Comparison of ENCODE assay signal across 20 cellular contexts in genomic region chr9:26170224-26170623, GRCh38.
DNase-seq lines count a peak whose midpoint lies in the region; ATAC-seq, FAIRE-seq and TF ChIP-seq lines count a peak whose summit lies in the region.
"Had no signal": no experiment of that assay in that cellular context is flagged by ENCODE, and none has a peak within 500 bp of the region (broad histone marks: within the 10 kb centered on the region; RNA-seq: fewer than 3 reads in every experiment).

No MANE protein-coding gene starts in this region.

- H3K4me1 Mint-ChIP-seq in effector memory CD8-positive, alpha-beta T cell (ENCODE audit: low read depth in 2 of 2), result no peaks in the 10 kb centered on the region
- H3K4me1 Mint-ChIP-seq: CD4-positive, alpha-beta memory T cell; stimulated activated naive B cell treated with anti-CD40 and anti-IgM and Interleukin-4, amounts not matched to agents 10 μg/mL and 1 μg/mL and 100 μg/mL, for 72 hours had no signal

- H3K4me3 ChIP-seq in AG09309 (ENCODE audit: control insufficient read depth, low read depth, low read length) (no peak overlapping the region), IMR-90 (ENCODE audit: insufficient read depth, low read depth, low read length) (no peak overlapping the region), H1 (ENCODE audit: extremely low read depth in 1 of 4, insufficient read depth in 2 of 4, low read depth in 3 of 4, low read length in 4 of 4) (no peak overlapping the region), mesodermal cell (ENCODE audit: extremely low read depth, insufficient read depth, low read length, poor library complexity, severe bottlenecking) (no peak overlapping the region)
- H3K4me3 ChIP-seq: uterus had no signal

- no peaks in the 10 kb centered on the region for H3K36me3 Mint-ChIP-seq in effector memory CD8-positive, alpha-beta T cell (ENCODE audit: insufficient read depth)
- H3K36me3 Mint-ChIP-seq: CD4-positive, alpha-beta memory T cell; stimulated activated naive B cell treated with anti-CD40 and anti-IgM and Interleukin-4, amounts not matched to agents 10 μg/mL and 1 μg/mL and 100 μg/mL, for 72 hours had no signal

- H3K9me3 ChIP-seq in IMR-90 (ENCODE audit: control insufficient read depth, insufficient read depth, low read length) (no peaks in the 10 kb centered on the region), H1 (ENCODE audit: insufficient read depth in 2 of 2, low read depth in 1 of 2, low read length in 1 of 2) (no peaks in the 10 kb centered on the region), mesodermal cell (ENCODE audit: control insufficient read depth, low read length) (no peaks in the 10 kb centered on the region)
- H3K9me3 ChIP-seq: uterus had no signal

- no peak overlapping the region for H3K4me3 Mint-ChIP-seq in effector memory CD8-positive, alpha-beta T cell
- H3K4me3 Mint-ChIP-seq: activated CD8-positive, alpha-beta T cell treated with anti-CD3 and anti-CD28 coated beads, Interleukin-2, amount 10 ng/mL, durations not matched to agents 7 days and 5 days; CD4-positive, alpha-beta memory T cell; stimulated activated naive B cell treated with anti-CD40 and anti-IgM and Interleukin-4, amounts not matched to agents 10 μg/mL and 1 μg/mL and 100 μg/mL, for 72 hours had no signal

- TF ChIP-seq RAD21 in IMR-90 (IDR thresholded peaks at IDR 0.05; ENCODE audit: low read length) (no peak), H1 (IDR thresholded peaks at IDR 0.05 in 1 of 2, conservative IDR thresholded peaks at IDR 0.05 in 1 of 2; ENCODE audit: low read depth in 2 of 2, low read length in 2 of 2) (no peak)

- H3K4me2 ChIP-seq in IMR-90 (ENCODE audit: low read depth, low read length) (no peak overlapping the region; the same call in 1 of the 2 replicates), H1 (ENCODE audit: insufficient read depth in 1 of 2, low read depth in 2 of 2, low read length in 2 of 2) (no peak overlapping the region)

- no peak overlapping the region for H3K23ac ChIP-seq in IMR-90 (ENCODE audit: low read depth, low read length)
- H3K23ac ChIP-seq in H1 (ENCODE audit: insufficient read length), result no peak overlapping the region

- no peaks in the 10 kb centered on the region for H3K36me3 ChIP-seq in IMR-90 (ENCODE audit: control insufficient read depth, insufficient read depth, low read length)
- no peaks in the 10 kb centered on the region for H3K36me3 ChIP-seq in H1 (ENCODE audit: control insufficient read depth in 2 of 4, insufficient read depth in 4 of 4, low read length in 3 of 4)
- H3K36me3 ChIP-seq in mesodermal cell (ENCODE audit: control insufficient read depth, insufficient read depth, low read length), result no peaks in the 10 kb centered on the region
- H3K36me3 ChIP-seq: uterus had no signal

- no peak for TF ChIP-seq EP300 in H1 (IDR thresholded peaks at IDR 0.05; ENCODE audit: borderline replicate concordance in 1 of 2, low read depth in 2 of 2, low read length in 2 of 2)

- H3K4me1 ChIP-seq in IMR-90 (ENCODE audit: control insufficient read depth, insufficient read depth, low read length) (peaks cover 1% of the 10 kb centered on the region; the same call in 1 of the 2 replicates), H1 (replicated peaks in 1 of 4; ENCODE audit: control insufficient read depth in 3 of 4, insufficient read depth in 4 of 4, low read length in 3 of 4) (peaks cover 0 to 2% (median 0%) of the 10 kb centered on the region in 4 experiments; a peak in 1 of 7 replicates), mesodermal cell (ENCODE audit: control insufficient read depth, insufficient read depth, low read length, poor library complexity, severe bottlenecking) (no peaks in the 10 kb centered on the region)
- H3K4me1 ChIP-seq: uterus had no signal

- H4K20me1 ChIP-seq in IMR-90 (ENCODE audit: insufficient read depth, low read length), result no peaks in the 10 kb centered on the region
- no peaks in the 10 kb centered on the region for H4K20me1 ChIP-seq in H1 (replicated peaks in 1 of 2; ENCODE audit: control insufficient read depth in 1 of 2, insufficient read depth in 2 of 2, low read length in 2 of 2)

- H4K8ac ChIP-seq in IMR-90 (ENCODE audit: low read depth in 2 of 2, low read length in 2 of 2), result no peak overlapping the region
- H4K8ac ChIP-seq in H1 (ENCODE audit: extremely low read depth, insufficient read depth, low read length), result no peak overlapping the region

- FAIRE-seq in H1 (lab: Jason Lieb, UNC), result no peak
- FAIRE-seq: frontal cortex, HepG2 had no signal

- H4K5ac ChIP-seq in IMR-90 (ENCODE audit: low read depth, low read length) (no peak overlapping the region), H1 (ENCODE audit: insufficient read length, low read depth, low read length) (no peak overlapping the region)

- H3K56ac ChIP-seq in IMR-90 (ENCODE audit: extremely low read depth, insufficient read depth, low read length), result no peak overlapping the region
- H3K56ac ChIP-seq in H1 (replicated peaks; ENCODE audit: insufficient read length, low read depth, low read length), result no peak overlapping the region

- ATAC-seq in IMR-90 (ENCODE audit: low read depth), result peak; percentile 17; the same call in 1 of the 2 replicates
- ATAC-seq in effector memory CD8-positive, alpha-beta T cell (replicated peaks), result no peak
- ATAC-seq: activated CD8-positive, alpha-beta T cell treated with anti-CD3 and anti-CD28 coated beads, Interleukin-2, amount 10 ng/mL, durations not matched to agents 7 days and 5 days; HepG2; Right ventricle myocardium inferior; stimulated activated naive B cell treated with anti-CD40 and anti-IgM and Interleukin-4, amounts not matched to agents 10 μg/mL and 1 μg/mL and 100 μg/mL, for 72 hours had no signal

- H3K23me2 ChIP-seq in H1 (ENCODE audit: low read depth, low read length), result no peaks in the 10 kb centered on the region

- no peaks in the 10 kb centered on the region for H3K27me3 ChIP-seq in IMR-90 (ENCODE audit: control insufficient read depth, insufficient read depth, low read length)
- H3K27me3 ChIP-seq in H1 (replicated peaks in 1 of 4; ENCODE audit: control insufficient read depth in 3 of 4, extremely low read depth in 1 of 4, insufficient read depth in 3 of 4, low read length in 3 of 4), result no peaks in the 10 kb centered on the region
- H3K27me3 ChIP-seq: uterus had no signal

- peak overlapping the region; percentile 24; the same call in 1 of the 2 replicates for H3K18ac ChIP-seq in IMR-90 (ENCODE audit: low read depth, low read length)
- H3K18ac ChIP-seq in H1 (ENCODE audit: extremely low read depth, low read length), result no peak overlapping the region

- H3K79me2 ChIP-seq in H1 (ENCODE audit: control insufficient read depth in 1 of 2, insufficient read depth in 2 of 2, low read length in 2 of 2), result no peaks in the 10 kb centered on the region

- no peak overlapping the region for H2BK12ac ChIP-seq in H1 (ENCODE audit: low read depth, low read length)

- intact Hi-C loops in IMR-90 (cut with micrococcal nuclease), result loop anchor here (5.0 kb wide), 1 partner anchor 52 kb away; no protein-coding TSS in a partner anchor

- no CpG with 5 or more reads among the region's 3 CpGs for WGBS in IMR-90 (ENCODE audit: extremely low coverage in 2 of 2, insufficient read length in 1 of 2), 2 experiments
- WGBS in H1 (ENCODE audit: extremely low coverage in 1 of 2, insufficient coverage in 1 of 2, insufficient read length in 1 of 2, insufficient replicate concordance in 2 of 2, low coverage in 1 of 2, low lambda C conversion rate in 2 of 2, missing lambda C conversion rate in 1 of 2), 2 experiments, result 89% methylated on average over 3 of the region's 3 CpGs; no CpG with 5 or more reads in 1 of the 2 experiments
- 100% methylated on average over 1 of the region's 3 CpGs for WGBS in mesodermal cell (ENCODE audit: insufficient coverage in 2 of 2), 2 experiments

- H3K27ac ChIP-seq in IMR-90 (ENCODE audit: insufficient read depth, low read length) (no peak overlapping the region), H1 (ENCODE audit: low read depth, low read length) (no peak overlapping the region), mesodermal cell (ENCODE audit: low read depth, low read length, severe bottlenecking) (peak overlapping the region; percentile 2)

- H3K4ac ChIP-seq in IMR-90 (ENCODE audit: low read depth, low read length) (no peak overlapping the region), H1 (replicated peaks; ENCODE audit: insufficient read length, low read depth, low read length) (no peak overlapping the region)

- H3K14ac ChIP-seq in IMR-90 (replicated peaks; ENCODE audit: low read depth, low read length), result no peak overlapping the region
- H3K14ac ChIP-seq in H1 (ENCODE audit: insufficient read length), result no peak overlapping the region

- CTCF ChIA-PET in IMR-90 (lab: Yijun Ruan, JAX), result no interaction called here
- CTCF ChIA-PET in H1 (lab: Charles Lee; ENCODE audit: partially characterized antibody), result interaction anchor here (0.7 kb wide), 1 partner anchor 102 kb away, joined by 3 read pairs; no protein-coding TSS in a partner anchor

- H2AK5ac ChIP-seq in IMR-90 (ENCODE audit: low read depth, low read length), result no peak overlapping the region
- H2AK5ac ChIP-seq in H1 (ENCODE audit: low read depth, low read length), result no peak overlapping the region

- peaks cover 7 to 8% of the 10 kb centered on the region in 2 donors for H3K9me3 Mint-ChIP-seq in effector memory CD8-positive, alpha-beta T cell

- BruUV-seq in IMR-90 (replicated peaks; lab: Mats Ljungman, UMichigan), result no TSS peak

- POLR2A ChIA-PET in IMR-90 (lab: Charles Lee; ENCODE audit: unreplicated experiment), result no interaction called here
- POLR2A ChIA-PET in H1 (lab: Charles Lee; ENCODE audit: partially characterized antibody), result no interaction called here

- in situ Hi-C loops in IMR-90 (cut with MboI; ENCODE audit: low sequenced_read_pairs), result no loop called here

- H2BK20ac ChIP-seq in IMR-90 (ENCODE audit: low read depth, low read length) (no peak overlapping the region), H1 (ENCODE audit: low read length) (no peak overlapping the region)

- TF ChIP-seq CTCF in AG09309 (IDR thresholded peaks at IDR 0.05; ENCODE audit: control insufficient read depth, insufficient read depth, low read depth, low read length, missing control alignments) (no peak), IMR-90 (conservative IDR thresholded peaks at IDR 0.05; ENCODE audit: low read depth, low read length) (no peak), H1 (IDR thresholded peaks at IDR 0.05; ENCODE audit: control extremely low read depth in 1 of 3, insufficient read depth in 1 of 3, low read depth in 1 of 3, low read length in 3 of 3) (no peak)

- H2BK120ac ChIP-seq in IMR-90 (ENCODE audit: low read depth, low read length) (0 out of 2 replicates have a peak overlapping the region, but pooled peaks have one; percentile 4), H1 (replicated peaks; ENCODE audit: low read depth, low read length) (no peak overlapping the region)

- dilution Hi-C loops in IMR-90 (cut with HindIII; ENCODE audit: low sequenced_read_pairs, unreplicated experiment), result no loop called here

- DNase-seq in AG09309 (ENCODE audit: low read depth) (peak; percentile 14), IMR-90 (no peak), H1 (ENCODE audit: low read depth in 1 of 2, low spot score in 2 of 2) (no peak), NCI-H82 treated with DMSO at 0.1 percent for 48 hours (lab: John Stamatoyannopoulos, UW; ENCODE audit: unreplicated experiment) (no peak), NCI-H526 (lab: John Stamatoyannopoulos, UW) (no peak)
- no peak for DNase-seq in effector memory CD8-positive, alpha-beta T cell
- DNase-seq in activated CD4-positive, alpha-beta T cell treated with anti-CD3 and anti-CD28 coated beads for 4 hours, result no peak
- DNase-seq: activated CD8-positive, alpha-beta T cell treated with anti-CD3 and anti-CD28 coated beads, Interleukin-2, amount 10 ng/mL, durations not matched to agents 7 days and 5 days; CD4-positive, alpha-beta memory T cell; GDM1; hippocampal formation; NCI-H1436; NCI-H2171; stimulated activated CD4-positive, alpha-beta T cell treated with anti-CD3 and anti-CD28 coated beads, Interleukin-2, amount 100 ng/mL, for 48 hours; stimulated activated naive B cell treated with anti-CD40 and anti-IgM and Interleukin-4, amounts not matched to agents 10 μg/mL and 1 μg/mL and 100 μg/mL, for 72 hours; uterus had no signal

- H2AK9ac ChIP-seq in IMR-90 (replicated peaks; ENCODE audit: low read depth, low read length, poor library complexity), result no peak overlapping the region

- H3K79me1 ChIP-seq in IMR-90 (ENCODE audit: low read depth in 1 of 2, low read length in 2 of 2), result no peaks in the 10 kb centered on the region
- no peaks in the 10 kb centered on the region for H3K79me1 ChIP-seq in H1 (ENCODE audit: low read depth, low read length)

- no peak overlapping the region for H3K9ac ChIP-seq in IMR-90 (ENCODE audit: low read depth, low read length)
- no peak overlapping the region for H3K9ac ChIP-seq in H1 (replicated peaks in 1 of 4; ENCODE audit: extremely low read depth in 1 of 4, low read depth in 3 of 4, low read length in 3 of 4)

- H2AFZ ChIP-seq in IMR-90 (replicated peaks; ENCODE audit: low read length, poor library complexity), result no peak overlapping the region
- H2AFZ ChIP-seq in H1 (ENCODE audit: low read length), result 0 out of 2 replicates have a peak overlapping the region, but pooled peaks have one; percentile 3

- no peak overlapping the region for H2BK15ac ChIP-seq in IMR-90 (ENCODE audit: low read depth, low read length)
- no peak overlapping the region for H2BK15ac ChIP-seq in H1 (ENCODE audit: low read length)

- TF ChIP-seq POLR2A in IMR-90 (IDR thresholded peaks at IDR 0.05; ENCODE audit: low read depth, low read length) (no peak), H1 (IDR thresholded peaks at IDR 0.05; ENCODE audit: control extremely low read depth in 1 of 2, low read depth in 2 of 2, low read length in 2 of 2) (no peak)

- no peak overlapping the region for H4K91ac ChIP-seq in IMR-90 (ENCODE audit: insufficient read depth, low read depth, low read length)
- no peak overlapping the region for H4K91ac ChIP-seq in H1 (replicated peaks; ENCODE audit: insufficient read length, low read length)

- no peaks in the 10 kb centered on the region for H3K27me3 Mint-ChIP-seq in effector memory CD8-positive, alpha-beta T cell
- H3K27me3 Mint-ChIP-seq: CD4-positive, alpha-beta memory T cell; stimulated activated naive B cell treated with anti-CD40 and anti-IgM and Interleukin-4, amounts not matched to agents 10 μg/mL and 1 μg/mL and 100 μg/mL, for 72 hours had no signal

- H3K9me1 ChIP-seq in IMR-90 (ENCODE audit: insufficient read depth, low read length), result no peaks in the 10 kb centered on the region

- H2BK5ac ChIP-seq in IMR-90 (ENCODE audit: low read depth, low read length, poor library complexity, severe bottlenecking), result peak overlapping the region; percentile 72
- no peak overlapping the region for H2BK5ac ChIP-seq in H1 (ENCODE audit: low read depth, low read length)

- H3K27ac Mint-ChIP-seq in effector memory CD8-positive, alpha-beta T cell, result no peak overlapping the region
- H3K27ac Mint-ChIP-seq: activated CD8-positive, alpha-beta T cell treated with anti-CD3 and anti-CD28 coated beads, Interleukin-2, amount 10 ng/mL, durations not matched to agents 7 days and 5 days; CD4-positive, alpha-beta memory T cell; stimulated activated naive B cell treated with anti-CD40 and anti-IgM and Interleukin-4, amounts not matched to agents 10 μg/mL and 1 μg/mL and 100 μg/mL, for 72 hours had no signal
